9 cellular contexts compared by ENCODE assay signal in genomic region chr15:88635343-88635742, GRCh38. TPM values are rescaled to one million over a fixed set of nuclear protein-coding genes. Genes with fewer than 3 reads are reported as not detected.
DNase-seq lines count a peak whose midpoint lies in the region; ATAC-seq and TF ChIP-seq lines count a peak whose summit lies in the region.
"Had no signal": no experiment of that assay in that cellular context is flagged by ENCODE, and none has a peak within 500 bp of the region (broad histone marks: within the 10 kb centered on the region; RNA-seq: fewer than 3 reads in every experiment).

No MANE protein-coding gene starts in this region.

- intact Hi-C loops in CD14-positive monocyte (cut with micrococcal nuclease) = no loop called here

- H4K20me1 ChIP-seq in BLaER1 = peaks cover 28% of the 10 kb centered on the region

- DNase-seq in NCI-H345 treated with DMSO at 0.1 percent for 48 hours (lab: John Stamatoyannopoulos, UW; ENCODE audit: unreplicated experiment) = no peak
- no peak for DNase-seq in hypothalamus (lab: John Stamatoyannopoulos, UW)
- DNase-seq in AG20443 (ENCODE audit: low spot score) = no peak
- no peak for DNase-seq in CD14-positive monocyte (ENCODE audit: low spot score)

- H3K36me3 ChIP-seq in BLaER1 (peaks cover 48% of the 10 kb centered on the region), duodenal mucosa (ENCODE audit: control insufficient read depth in 1 of 2, insufficient read depth in 2 of 2, low read length in 2 of 2) (peaks cover 0 to 19% of the 10 kb centered on the region in 2 donors)

- ATAC-seq in GM19452 (IDR thresholded peaks at IDR 0.05; ENCODE audit: unreplicated experiment) (peak; percentile 27), HG03442 (IDR thresholded peaks at IDR 0.05; ENCODE audit: unreplicated experiment) (peak; percentile 21)

- peaks cover 18 to 25% of the 10 kb centered on the region in 2 donors for H3K36me3 Mint-ChIP-seq in CD14-positive monocyte

- H3K4me3 Mint-ChIP-seq in CD14-positive monocyte = no peak overlapping the region

- H3K27me3 Mint-ChIP-seq in CD14-positive monocyte (ENCODE audit: low read depth in 3 of 3) = peaks cover 0 to 3% (median 2%) of the 10 kb centered on the region in 3 donors

- H3K27ac Mint-ChIP-seq in CD14-positive monocyte = no peak overlapping the region

- peaks cover 0 to 2% (median 0%) of the 10 kb centered on the region in 7 donors for H3K9me3 Mint-ChIP-seq in CD14-positive monocyte

- TF ChIP-seq CTCF in CD14-positive monocyte (IDR thresholded peaks at IDR 0.05) = no peak

- H3K4me3 ChIP-seq in BLaER1 = no peak overlapping the region; the same call in 1 of the 2 replicates
- H3K4me3 ChIP-seq in duodenal mucosa (ENCODE audit: low read depth in 1 of 2, low read length in 2 of 2) = no peak overlapping the region

- peaks cover 55% of the 10 kb centered on the region for H3K4me1 Mint-ChIP-seq in CD14-positive monocyte

- H3K9ac ChIP-seq in BLaER1 (no peak overlapping the region), duodenal mucosa (ENCODE audit: low read depth in 1 of 2, low read length in 2 of 2) (peak overlapping the region; percentile 36 to 55)
- H3K9ac ChIP-seq: parathyroid adenoma had no signal

- H3K27me3 ChIP-seq in BLaER1 (no peaks in the 10 kb centered on the region), duodenal mucosa (ENCODE audit: control insufficient read depth in 1 of 2, insufficient read depth in 2 of 2, low read length in 2 of 2) (no peaks in the 10 kb centered on the region)

- peaks cover 67% of the 10 kb centered on the region for H3K4me1 ChIP-seq in BLaER1
- peaks cover 43 to 45% of the 10 kb centered on the region in 2 donors for H3K4me1 ChIP-seq in duodenal mucosa (ENCODE audit: control insufficient read depth in 1 of 2, insufficient read depth in 2 of 2, low read length in 2 of 2)
- H3K4me1 ChIP-seq: parathyroid adenoma had no signal

- peak overlapping the region; percentile 61 for H3K4me2 ChIP-seq in BLaER1

- no peaks in the 10 kb centered on the region for H3K9me3 ChIP-seq in BLaER1
- no peaks in the 10 kb centered on the region for H3K9me3 ChIP-seq in duodenal mucosa (ENCODE audit: control insufficient read depth in 1 of 2, low read length in 2 of 2)

- peak overlapping the region; percentile 86 for H3K27ac ChIP-seq in BLaER1
- peak overlapping the region; percentile 59 for H3K27ac ChIP-seq in duodenal mucosa (ENCODE audit: low read depth, low read length)
- H3K27ac ChIP-seq: parathyroid adenoma had no signal

RNA-seq across cellular contexts. Expression of gene ISG20, which starts 3.5 kb away (rescaled TPM):
- polyA plus RNA-seq in CD14-positive monocyte = 10 to 100 TPM; 25.1 to 29.3 TPM

RNA-seq across cellular contexts. Expression of gene AEN, which starts 14.2 kb away (rescaled TPM):
- 1 to 10 TPM; 4.6 to 6.3 TPM for polyA plus RNA-seq in CD14-positive monocyte
